9 cellular contexts compared by ENCODE assay signal in the genomic region with DNA sequence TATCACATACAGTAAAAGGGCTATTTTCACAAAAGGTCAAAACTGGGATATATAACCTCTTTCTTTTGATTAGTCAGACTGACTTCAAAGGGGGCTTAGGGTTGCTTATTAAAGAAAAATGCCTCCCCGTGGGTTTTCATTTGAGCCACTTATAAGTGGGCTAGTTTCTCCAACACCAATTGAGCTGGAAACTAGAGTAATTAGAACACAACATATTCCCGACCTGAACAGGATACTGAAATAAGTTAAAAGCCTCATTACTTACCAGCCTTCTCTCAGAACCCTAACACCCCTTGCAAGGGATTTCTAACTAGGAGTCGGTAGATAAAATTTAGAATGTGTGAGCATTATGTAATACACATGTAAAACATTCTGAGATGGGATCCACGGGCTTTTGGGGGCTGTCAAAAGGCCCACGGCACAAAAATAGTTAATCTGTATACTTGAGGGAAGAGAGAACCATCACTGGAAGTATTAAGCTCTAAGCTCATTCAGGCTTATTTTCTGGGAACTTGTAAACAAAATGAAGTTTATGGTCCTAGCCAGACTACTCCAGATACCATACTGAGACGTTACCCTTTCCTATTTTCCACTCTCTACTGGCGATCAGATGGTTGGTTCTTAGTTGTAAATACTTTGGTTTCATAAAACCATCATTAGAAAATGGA. TPM values are rescaled to one million over a fixed set of nuclear protein-coding genes. Genes with fewer than 3 reads are reported as not detected.
DNase-seq lines count a peak whose midpoint lies in the region; ATAC-seq, FAIRE-seq and TF ChIP-seq lines count a peak whose summit lies in the region.
"Had no signal": no experiment of that assay in that cellular context is flagged by ENCODE, and none has a peak within 500 bp of the region (broad histone marks: within the 10 kb centered on the region; RNA-seq: fewer than 3 reads in every experiment).

No MANE protein-coding gene starts in this region.

- TF ChIP-seq POLR2A in Peyer's patch (IDR thresholded peaks at IDR 0.05) (no peak), esophagus muscularis mucosa (IDR thresholded peaks at IDR 0.05; ENCODE audit: low read depth) (no peak), gastrocnemius medialis (IDR thresholded peaks at IDR 0.05) (no peak), H54 (IDR thresholded peaks at IDR 0.05; ENCODE audit: low read depth, low read length) (no peak)

- H3K9me3 ChIP-seq in Peyer's patch (no peaks in the 10 kb centered on the region), esophagus muscularis mucosa (no peaks in the 10 kb centered on the region), gastrocnemius medialis (no peaks in the 10 kb centered on the region)

- DNase-seq in GM06990 (ENCODE audit: extremely low read depth, insufficient read length) (no peak), Peyer's patch (no peak), esophagus muscularis mucosa (ENCODE audit: extremely low spot score) (no peak), gastrocnemius medialis (no peak), H54 (ENCODE audit: insufficient read length, low spot score) (no peak), iPS-NIHi11 (ENCODE audit: low spot score) (no peak)

- peak overlapping the region; percentile 78 for H3K4me3 ChIP-seq in GM06990 (replicated peaks; ENCODE audit: low read depth, low read length)
- peak overlapping the region; percentile 61 to 71 (median 68) for H3K4me3 ChIP-seq in Peyer's patch
- H3K4me3 ChIP-seq in esophagus muscularis mucosa: peak overlapping the region; percentile 67 to 73 (median 70)
- peak overlapping the region; percentile 68 to 82 (median 77) for H3K4me3 ChIP-seq in gastrocnemius medialis

- H3K27ac ChIP-seq in Peyer's patch: peak overlapping the region; percentile 94 to 99 (median 98)
- H3K27ac ChIP-seq in esophagus muscularis mucosa (replicated peaks in 1 of 4): peak overlapping the region; percentile 94 to 97 (median 96)
- no peak overlapping the region for H3K27ac ChIP-seq in gastrocnemius medialis

- TF ChIP-seq EP300 in esophagus muscularis mucosa (IDR thresholded peaks at IDR 0.05): no peak

- no peaks in the 10 kb centered on the region for H3K27me3 ChIP-seq in GM06990 (replicated peaks; ENCODE audit: control insufficient read depth, insufficient read depth, low read length)
- no peaks in the 10 kb centered on the region for H3K27me3 ChIP-seq in Peyer's patch
- no peaks in the 10 kb centered on the region for H3K27me3 ChIP-seq in esophagus muscularis mucosa
- no peaks in the 10 kb centered on the region for H3K27me3 ChIP-seq in gastrocnemius medialis

- H3K36me3 ChIP-seq in GM06990 (ENCODE audit: control insufficient read depth, insufficient read depth, low read length) (peaks cover 5% of the 10 kb centered on the region), Peyer's patch (no peaks in the 10 kb centered on the region), esophagus muscularis mucosa (no peaks in the 10 kb centered on the region), gastrocnemius medialis (no peaks in the 10 kb centered on the region)

- 41% methylated on average over 7 of the region's 7 CpGs for WGBS in esophagus muscularis mucosa

- FAIRE-seq in H54 (lab: Jason Lieb, UNC): no peak
- FAIRE-seq: islet of Langerhans had no signal

- TF ChIP-seq CTCF in GM06990 (IDR thresholded peaks at IDR 0.05; ENCODE audit: insufficient read depth, low read length, poor library complexity, severe bottlenecking): no peak
- TF ChIP-seq CTCF in Peyer's patch (IDR thresholded peaks at IDR 0.05): no peak
- TF ChIP-seq CTCF in esophagus muscularis mucosa (IDR thresholded peaks at IDR 0.05): no peak
- TF ChIP-seq CTCF in gastrocnemius medialis (IDR thresholded peaks at IDR 0.05 in 4 of 5, conservative IDR thresholded peaks at IDR 0.05 in 1 of 5): no peak

- intact Hi-C loops in esophagus muscularis mucosa (cut with DNase I): loop anchor here (2.0 to 10.0 kb wide), 3 partner anchors 30 to 120 kb away; a partner anchor contains a TSS
- intact Hi-C loops in gastrocnemius medialis (cut with DNase I; ENCODE audit: low total_unique reads): loop anchor here (1.0 to 5.0 kb wide), 5 partner anchors 29 to 538 kb away; a partner anchor contains a TSS

- in situ Hi-C loops in gastrocnemius medialis (cut with MboI; ENCODE audit: low sequenced_read_pairs in 4 of 4): loop anchor here in 3 of 4 donors (5.0 to 25.0 kb wide), 5 partner anchors 33 to 1128 kb away; a partner anchor contains a TSS

- H3K4me1 ChIP-seq in Peyer's patch (peaks cover 0 to 51% (median 9%) of the 10 kb centered on the region in 4 donors), esophagus muscularis mucosa (peaks cover 31 to 55% (median 35%) of the 10 kb centered on the region in 4 donors), gastrocnemius medialis (peaks cover 27 to 35% of the 10 kb centered on the region in 2 donors)

- ATAC-seq in gastrocnemius medialis (no peak), HG02759 (IDR thresholded peaks at IDR 0.05; ENCODE audit: unreplicated experiment) (no peak), GM21619 (IDR thresholded peaks at IDR 0.05; ENCODE audit: unreplicated experiment) (no peak)

RNA-seq across cellular contexts. Expression of a gene that starts 29.3 kb away (rescaled TPM):
- 100 to 1,000 TPM in 3 of 4 donors, 10 to 100 TPM in 1; 88.6 to 170 (median 130) TPM for total RNA-seq in Peyer's patch
- total RNA-seq in esophagus muscularis mucosa: 100 to 1,000 TPM in 2 of 4 donors, 10 to 100 TPM in 2; 77.0 to 109 (median 94.0) TPM
- total RNA-seq in gastrocnemius medialis: 10 to 100 TPM; 29.7 to 72.1 (median 38.0) TPM

Comparison
In these comparisons a context has a peak if more than half of its experiments do, and no peak if none do; other contexts are left out.
1. H3K27ac ChIP-seq: peak in Peyer's patch (4 of 4) and esophagus muscularis mucosa (4 of 4); none in gastrocnemius medialis (0 of 4).
2. Peak in every context shown above with its lines, with median percentiles within 50 percentile points of each other: H3K4me3 ChIP-seq.